8 cellular contexts compared by ENCODE assay signal in genomic region chr15:56245871-56246814, GRCh38. TPM values are rescaled to one million over a fixed set of nuclear protein-coding genes. Genes with fewer than 3 reads are reported as not detected.
DNase-seq lines count a peak whose midpoint lies in the region; ATAC-seq and TF ChIP-seq lines count a peak whose summit lies in the region.

No MANE protein-coding gene starts in this region.

- H3K27me3 ChIP-seq in BJ (ENCODE audit: control insufficient read depth, insufficient read depth, low read length), result no peaks in the 10 kb centered on the region

- intact Hi-C loops in left colon (cut with DNase I, micrococcal nuclease), result loop anchor here in 1 of 2 donors (10.0 kb wide), 1 partner anchor 179 kb away; no protein-coding TSS in a partner anchor

- peak; percentile 81 for TF ChIP-seq POLR2A in GM19099 (IDR thresholded peaks at IDR 0.05; ENCODE audit: extremely low read depth, insufficient read length, low read depth)

- CTCF ChIA-PET in BJ (lab: Yijun Ruan, JAX), result interaction anchor here (0.6 to 2.5 kb wide), 28 partner anchors 8 to 618 kb away, joined by 3 to 59 read pairs (median 4); no protein-coding TSS in a partner anchor

- peak; percentile 63 for ATAC-seq in HG03354 (IDR thresholded peaks at IDR 0.05; ENCODE audit: poor library complexity, severe bottlenecking, unreplicated experiment)
- peak; percentile 70 for ATAC-seq in left colon

- no peaks in the 10 kb centered on the region for H3K36me3 ChIP-seq in BJ (ENCODE audit: control insufficient read depth, insufficient read depth, low read length)

- POLR2A ChIA-PET in BJ (lab: Charles Lee), result no interaction called here

- TF ChIP-seq CTCF in BJ (IDR thresholded peaks at IDR 0.05; ENCODE audit: insufficient read depth, low read depth, low read length), result peak; percentile 100

- H3K4me3 ChIP-seq in BJ (ENCODE audit: low read depth, low read length), result no peak overlapping the region

- DNase-seq in BJ (ENCODE audit: low read depth), result no peak
- peak; percentile 86 to 95 for DNase-seq in NCI-H446 (lab: John Stamatoyannopoulos, UW)
- DNase-seq in activated CD4-positive, CD25-positive, alpha-beta regulatory T cell treated with anti-CD3 and anti-CD28 coated beads, Interleukin-2, amount 50 U/mL, for 16 hours (ENCODE audit: low read depth, low spot score), result peak; percentile 83
- DNase-seq in cerebellar cortex (ENCODE audit: low spot score), result peak; percentile 80
- peak; percentile 84 to 96 for DNase-seq in left colon
- peak; percentile 89 for DNase-seq in stimulated activated CD4-positive, alpha-beta T cell treated with anti-CD3 and anti-CD28 coated beads, Interleukin-1b, Interleukin-23, amount 100 ng/mL, for 48 hours

RNA-seq across cellular contexts. Expression of gene RFX7, which starts 2.5 kb away (rescaled TPM):
- 3.5 and 5.5 TPM in 2 replicates for polyA plus RNA-seq in BJ (2011; rRNA removed)
- 14.2 and 15.0 TPM in 2 replicates for polyA minus RNA-seq in BJ (2011; rRNA and poly(A)+ RNA removed)
- 10 to 100 TPM; 11.8 to 14.4 TPM for total RNA-seq in left colon
